Comparison of ENCODE assay signal across 2 cellular contexts in the genomic region with DNA sequence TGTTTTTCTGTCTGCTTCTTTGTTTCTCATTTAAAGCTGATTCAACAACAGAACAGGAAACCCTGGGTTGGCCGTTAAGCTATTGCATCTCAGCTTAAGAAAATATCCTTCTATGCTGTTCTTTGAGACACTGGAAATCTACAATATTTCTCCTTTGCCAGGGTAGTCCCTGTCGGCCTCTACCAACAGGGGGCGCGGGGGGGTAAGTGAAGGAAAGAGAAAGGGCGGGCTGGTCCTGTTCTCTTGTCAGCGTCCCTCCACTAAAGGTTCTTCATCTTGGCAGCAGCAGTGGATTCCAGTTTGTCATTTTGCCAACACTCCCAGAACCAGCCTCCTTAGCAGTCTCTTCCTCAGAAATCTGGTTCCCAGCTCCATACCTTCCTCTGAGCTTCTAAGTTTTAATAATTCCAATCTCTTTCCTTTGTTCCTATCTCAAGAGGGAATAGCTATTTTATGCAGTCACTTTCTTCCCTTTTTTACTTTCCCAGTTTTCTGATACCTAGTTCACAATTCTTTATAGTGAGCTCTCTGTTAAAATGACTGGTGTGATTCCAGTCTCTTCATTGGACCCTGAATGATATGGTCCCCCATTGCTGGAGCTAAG.
A peak's percentile ranks its signal among the peaks of the same experiment; 100 is the strongest.
TF ChIP-seq lines count a peak whose summit lies in the region.

No MANE protein-coding gene starts in this region.

TF ChIP-seq in IMR-90, 13 proteins besides CTCF, POLR2A, EP300 and RAD21:
- TF ChIP-seq SMC3 (IDR thresholded peaks at IDR 0.05; ENCODE audit: low read depth, low read length) (peak; percentile 77), MXI1 (IDR thresholded peaks at IDR 0.05; ENCODE audit: borderline replicate concordance, low read depth, low read length) (no peak)

TF ChIP-seq in H1, 55 proteins besides CTCF, POLR2A, EP300 and RAD21:
- TF ChIP-seq SP2 (IDR thresholded peaks at IDR 0.05; ENCODE audit: low read length) (no peak), RBBP5 (IDR thresholded peaks at IDR 0.05; ENCODE audit: borderline replicate concordance, low read depth, low read length) (no peak), MAFK (IDR thresholded peaks at IDR 0.05; ENCODE audit: low read depth, low read length) (no peak), RNF2 (IDR thresholded peaks at IDR 0.05; ENCODE audit: borderline replicate concordance, low read depth, low read length, missing control alignments, poor library complexity, severe bottlenecking) (no peak), SIRT6 (IDR thresholded peaks at IDR 0.05; ENCODE audit: low read length) (no peak), BCL11A (IDR thresholded peaks at IDR 0.05; ENCODE audit: low read depth in 2 of 2, low read length in 2 of 2) (no peak), SP4 (IDR thresholded peaks at IDR 0.05; ENCODE audit: low read length) (no peak), TEAD4 (IDR thresholded peaks at IDR 0.05; ENCODE audit: low read depth, low read length) (no peak), TCF12 (IDR thresholded peaks at IDR 0.05; ENCODE audit: low read depth, low read length) (no peak), FOSL1 (IDR thresholded peaks at IDR 0.05; ENCODE audit: insufficient read depth, low read depth, low read length) (no peak)
- TF ChIP-seq, protein P1, sequence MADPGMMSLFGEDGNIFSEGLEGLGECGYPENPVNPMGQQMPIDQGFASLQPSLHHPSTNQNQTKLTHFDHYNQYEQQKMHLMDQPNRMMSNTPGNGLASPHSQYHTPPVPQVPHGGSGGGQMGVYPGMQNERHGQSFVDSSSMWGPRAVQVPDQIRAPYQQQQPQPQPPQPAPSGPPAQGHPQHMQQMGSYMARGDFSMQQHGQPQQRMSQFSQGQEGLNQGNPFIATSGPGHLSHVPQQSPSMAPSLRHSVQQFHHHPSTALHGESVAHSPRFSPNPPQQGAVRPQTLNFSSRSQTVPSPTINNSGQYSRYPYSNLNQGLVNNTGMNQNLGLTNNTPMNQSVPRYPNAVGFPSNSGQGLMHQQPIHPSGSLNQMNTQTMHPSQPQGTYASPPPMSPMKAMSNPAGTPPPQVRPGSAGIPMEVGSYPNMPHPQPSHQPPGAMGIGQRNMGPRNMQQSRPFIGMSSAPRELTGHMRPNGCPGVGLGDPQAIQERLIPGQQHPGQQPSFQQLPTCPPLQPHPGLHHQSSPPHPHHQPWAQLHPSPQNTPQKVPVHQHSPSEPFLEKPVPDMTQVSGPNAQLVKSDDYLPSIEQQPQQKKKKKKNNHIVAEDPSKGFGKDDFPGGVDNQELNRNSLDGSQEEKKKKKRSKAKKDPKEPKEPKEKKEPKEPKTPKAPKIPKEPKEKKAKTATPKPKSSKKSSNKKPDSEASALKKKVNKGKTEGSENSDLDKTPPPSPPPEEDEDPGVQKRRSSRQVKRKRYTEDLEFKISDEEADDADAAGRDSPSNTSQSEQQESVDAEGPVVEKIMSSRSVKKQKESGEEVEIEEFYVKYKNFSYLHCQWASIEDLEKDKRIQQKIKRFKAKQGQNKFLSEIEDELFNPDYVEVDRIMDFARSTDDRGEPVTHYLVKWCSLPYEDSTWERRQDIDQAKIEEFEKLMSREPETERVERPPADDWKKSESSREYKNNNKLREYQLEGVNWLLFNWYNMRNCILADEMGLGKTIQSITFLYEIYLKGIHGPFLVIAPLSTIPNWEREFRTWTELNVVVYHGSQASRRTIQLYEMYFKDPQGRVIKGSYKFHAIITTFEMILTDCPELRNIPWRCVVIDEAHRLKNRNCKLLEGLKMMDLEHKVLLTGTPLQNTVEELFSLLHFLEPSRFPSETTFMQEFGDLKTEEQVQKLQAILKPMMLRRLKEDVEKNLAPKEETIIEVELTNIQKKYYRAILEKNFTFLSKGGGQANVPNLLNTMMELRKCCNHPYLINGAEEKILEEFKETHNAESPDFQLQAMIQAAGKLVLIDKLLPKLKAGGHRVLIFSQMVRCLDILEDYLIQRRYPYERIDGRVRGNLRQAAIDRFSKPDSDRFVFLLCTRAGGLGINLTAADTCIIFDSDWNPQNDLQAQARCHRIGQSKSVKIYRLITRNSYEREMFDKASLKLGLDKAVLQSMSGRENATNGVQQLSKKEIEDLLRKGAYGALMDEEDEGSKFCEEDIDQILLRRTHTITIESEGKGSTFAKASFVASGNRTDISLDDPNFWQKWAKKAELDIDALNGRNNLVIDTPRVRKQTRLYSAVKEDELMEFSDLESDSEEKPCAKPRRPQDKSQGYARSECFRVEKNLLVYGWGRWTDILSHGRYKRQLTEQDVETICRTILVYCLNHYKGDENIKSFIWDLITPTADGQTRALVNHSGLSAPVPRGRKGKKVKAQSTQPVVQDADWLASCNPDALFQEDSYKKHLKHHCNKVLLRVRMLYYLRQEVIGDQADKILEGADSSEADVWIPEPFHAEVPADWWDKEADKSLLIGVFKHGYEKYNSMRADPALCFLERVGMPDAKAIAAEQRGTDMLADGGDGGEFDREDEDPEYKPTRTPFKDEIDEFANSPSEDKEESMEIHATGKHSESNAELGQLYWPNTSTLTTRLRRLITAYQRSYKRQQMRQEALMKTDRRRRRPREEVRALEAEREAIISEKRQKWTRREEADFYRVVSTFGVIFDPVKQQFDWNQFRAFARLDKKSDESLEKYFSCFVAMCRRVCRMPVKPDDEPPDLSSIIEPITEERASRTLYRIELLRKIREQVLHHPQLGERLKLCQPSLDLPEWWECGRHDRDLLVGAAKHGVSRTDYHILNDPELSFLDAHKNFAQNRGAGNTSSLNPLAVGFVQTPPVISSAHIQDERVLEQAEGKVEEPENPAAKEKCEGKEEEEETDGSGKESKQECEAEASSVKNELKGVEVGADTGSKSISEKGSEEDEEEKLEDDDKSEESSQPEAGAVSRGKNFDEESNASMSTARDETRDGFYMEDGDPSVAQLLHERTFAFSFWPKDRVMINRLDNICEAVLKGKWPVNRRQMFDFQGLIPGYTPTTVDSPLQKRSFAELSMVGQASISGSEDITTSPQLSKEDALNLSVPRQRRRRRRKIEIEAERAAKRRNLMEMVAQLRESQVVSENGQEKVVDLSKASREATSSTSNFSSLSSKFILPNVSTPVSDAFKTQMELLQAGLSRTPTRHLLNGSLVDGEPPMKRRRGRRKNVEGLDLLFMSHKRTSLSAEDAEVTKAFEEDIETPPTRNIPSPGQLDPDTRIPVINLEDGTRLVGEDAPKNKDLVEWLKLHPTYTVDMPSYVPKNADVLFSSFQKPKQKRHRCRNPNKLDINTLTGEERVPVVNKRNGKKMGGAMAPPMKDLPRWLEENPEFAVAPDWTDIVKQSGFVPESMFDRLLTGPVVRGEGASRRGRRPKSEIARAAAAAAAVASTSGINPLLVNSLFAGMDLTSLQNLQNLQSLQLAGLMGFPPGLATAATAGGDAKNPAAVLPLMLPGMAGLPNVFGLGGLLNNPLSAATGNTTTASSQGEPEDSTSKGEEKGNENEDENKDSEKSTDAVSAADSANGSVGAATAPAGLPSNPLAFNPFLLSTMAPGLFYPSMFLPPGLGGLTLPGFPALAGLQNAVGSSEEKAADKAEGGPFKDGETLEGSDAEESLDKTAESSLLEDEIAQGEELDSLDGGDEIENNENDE (IDR thresholded peaks at IDR 0.05; ENCODE audit: insufficient replicate concordance, low read length), result no peak
TF ChIP-seq in H1: peak in this region for 0.
